In the genomic region with DNA sequence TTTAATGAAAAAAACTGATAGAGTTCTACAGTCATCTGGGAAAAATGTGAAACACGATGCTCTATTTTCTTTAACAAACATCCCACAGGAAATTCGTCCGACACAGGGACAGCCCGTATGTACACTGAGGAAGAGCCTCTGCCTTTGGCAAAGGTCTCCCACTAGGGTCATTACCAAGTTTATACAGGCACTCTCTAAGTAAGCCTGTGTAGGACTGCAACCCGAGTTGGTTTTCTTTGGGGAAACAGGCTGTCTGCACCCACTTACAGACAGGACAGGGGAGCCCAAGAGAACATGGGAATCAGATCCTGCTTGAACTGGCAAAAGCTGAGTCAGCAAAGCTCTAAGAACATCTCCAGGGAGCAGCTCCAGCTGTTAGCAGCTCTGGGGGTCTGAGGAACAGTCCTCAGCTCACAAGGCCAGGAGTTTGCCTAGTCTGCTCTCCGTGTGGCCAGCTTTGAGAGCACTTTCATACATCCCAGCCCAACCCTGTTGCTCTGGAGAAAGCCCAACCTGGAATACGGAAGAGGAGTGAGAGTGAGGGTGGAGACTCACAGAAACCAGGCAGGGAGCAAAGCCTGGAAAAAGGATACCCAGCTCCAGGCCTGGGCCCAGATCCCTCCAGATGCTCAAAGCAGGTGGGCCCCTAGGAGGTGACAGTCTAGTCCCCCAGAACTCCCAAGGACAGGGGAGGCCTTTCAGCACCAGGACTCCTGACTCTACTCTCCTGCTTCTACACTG, we compare ENCODE assay signal across 8 cellular contexts. TPM values are rescaled to one million over a fixed set of nuclear protein-coding genes. Genes with fewer than 3 reads are reported as not detected.
DNase-seq lines count a peak whose midpoint lies in the region; ATAC-seq and TF ChIP-seq lines count a peak whose summit lies in the region.

No MANE protein-coding gene starts in this region.

- peak overlapping the region; percentile 97 for H3K4me2 ChIP-seq in smooth muscle cell

- no peaks in the 10 kb centered on the region for H3K27me3 ChIP-seq in brain microvascular endothelial cell (replicated peaks)
- H3K27me3 ChIP-seq in smooth muscle cell (ENCODE audit: low read depth): no peaks in the 10 kb centered on the region

- H3K9me3 ChIP-seq in smooth muscle cell (replicated peaks; ENCODE audit: low read depth): no peaks in the 10 kb centered on the region

- peaks cover 30% of the 10 kb centered on the region for H3K4me1 ChIP-seq in smooth muscle cell (ENCODE audit: low read depth)

- peaks cover 22% of the 10 kb centered on the region for H3F3A ChIP-seq in smooth muscle cell (ENCODE audit: low read depth)

- TF ChIP-seq CTCF in brain microvascular endothelial cell (IDR thresholded peaks at IDR 0.05; ENCODE audit: low read depth, low read length, missing control alignments) (peak; percentile 9), smooth muscle cell (IDR thresholded peaks at IDR 0.05; ENCODE audit: borderline replicate concordance, insufficient read depth, poor library complexity, severe bottlenecking) (no peak)

- H4K20me1 ChIP-seq in smooth muscle cell (ENCODE audit: low read depth): peaks cover 18% of the 10 kb centered on the region

- H3K9ac ChIP-seq in smooth muscle cell (ENCODE audit: low read depth): peak overlapping the region; percentile 36

- H3K4me3 ChIP-seq in brain microvascular endothelial cell (ENCODE audit: low read depth, low read length) (peak overlapping the region; percentile 89), smooth muscle cell (peak overlapping the region; percentile 88)

- no peaks in the 10 kb centered on the region for H3K36me3 ChIP-seq in brain microvascular endothelial cell (replicated peaks)
- no peaks in the 10 kb centered on the region for H3K36me3 ChIP-seq in smooth muscle cell (ENCODE audit: low read depth)

- no peak for ATAC-seq in GM21786 (IDR thresholded peaks at IDR 0.05; ENCODE audit: unreplicated experiment)
- ATAC-seq in HG03196 (IDR thresholded peaks at IDR 0.05; ENCODE audit: unreplicated experiment): no peak

- peaks cover 38% of the 10 kb centered on the region for H3K79me2 ChIP-seq in smooth muscle cell (ENCODE audit: low read depth)

- 11% methylated on average over 7 of the region's 7 CpGs for WGBS in smooth muscle cell (ENCODE audit: low lambda C conversion rate)

- in situ Hi-C loops in brain microvascular endothelial cell (cut with HindIII; ENCODE audit: low pct_ligation_motif_present, low sequenced_read_pairs): no loop called here

- no peak overlapping the region for H2AFZ ChIP-seq in smooth muscle cell (ENCODE audit: low read depth)

- H3K27ac ChIP-seq in brain microvascular endothelial cell (peak overlapping the region; percentile 90), smooth muscle cell (ENCODE audit: low read depth) (peak overlapping the region; percentile 94)

- DNase-seq in GM04504 (ENCODE audit: low read depth): peak; percentile 80
- DNase-seq in NCI-H2107 treated with DMSO at 0.1 percent for 48 hours (lab: John Stamatoyannopoulos, UW; ENCODE audit: unreplicated experiment): peak; percentile 27
- DNase-seq in brain microvascular endothelial cell: peak; percentile 93
- DNase-seq in iris pigment epithelial cell (ENCODE audit: low read depth): peak; percentile 95
- DNase-seq in smooth muscle cell (lab: John Stamatoyannopoulos, UW; ENCODE audit: unreplicated experiment): no peak
- no peak for DNase-seq in NAMALWA (ENCODE audit: low spot score)

RNA-seq across cellular contexts. Expression of a gene that starts 1.9 kb away (rescaled TPM):
- total RNA-seq in smooth muscle cell: 19.4 and 31.9 TPM in 2 replicates
- 14.2 and 16.1 TPM in 2 replicates for polyA plus RNA-seq in smooth muscle cell

RNA-seq across cellular contexts. Expression of a gene that starts 16.7 kb away (rescaled TPM):
- total RNA-seq in smooth muscle cell: not detected in 2 replicates
- 0.07 and 0.34 TPM in 2 replicates for polyA plus RNA-seq in smooth muscle cell

RNA-seq across cellular contexts. Expression of a gene that starts 55.6 kb away (rescaled TPM):
- total RNA-seq in smooth muscle cell: 17.7 and 20.9 TPM in 2 replicates
- 21.7 and 29.3 TPM in 2 replicates for polyA plus RNA-seq in smooth muscle cell

Comparison
In these comparisons a context has a peak if more than half of its experiments do, and no peak if none do; other contexts are left out.
1. DNase-seq: peak in GM04504 (single experiment), NCI-H2107 treated with DMSO at 0.1 percent for 48 hours (single experiment), brain microvascular endothelial cell (single experiment) and iris pigment epithelial cell (single experiment); none in smooth muscle cell (single experiment) and NAMALWA (single experiment).